In genomic region chr15:66851226-66852063, GRCh38 we compare ENCODE assay signal across 9 cellular contexts.
DNase-seq lines count a peak whose midpoint lies in the region; ATAC-seq and TF ChIP-seq lines count a peak whose summit lies in the region.
"Had no signal": no experiment of that assay in that cellular context is flagged by ENCODE, and none has a peak within 500 bp of the region (broad histone marks: within the 10 kb centered on the region; RNA-seq: fewer than 3 reads in every experiment).

No MANE protein-coding gene starts in this region.

- H3K9ac ChIP-seq in DND-41 (ENCODE audit: low read depth, low read length) = no peak overlapping the region

- H2AFZ ChIP-seq in DND-41 (ENCODE audit: low read depth, low read length) = peak overlapping the region; percentile 88

- H3K79me2 ChIP-seq in DND-41 (ENCODE audit: insufficient read depth, low read length) = no peaks in the 10 kb centered on the region

- DNase-seq in DND-41 = peak; percentile 82
- DNase-seq in NCI-H510A treated with DMSO at 0.1 percent for 48 hours (lab: John Stamatoyannopoulos, UW) = peak; percentile 62
- DNase-seq in activated CD4-positive, alpha-beta T cell treated with anti-CD3 and anti-CD28 coated beads for 4 hours = peak; percentile 63 to 65
- peak; percentile 85 for DNase-seq in choroid plexus epithelial cell (ENCODE audit: low read depth)
- DNase-seq in lower leg skin (ENCODE audit: low spot score in 2 of 2) = peak; percentile 77 to 97
- peak; percentile 78 for DNase-seq in stimulated activated CD4-positive, alpha-beta T cell treated with anti-CD3 and anti-CD28 coated beads, Interleukin-4, amount 100 ng/mL, for 24 hours
- no peak for DNase-seq in OCI-M2 (lab: John Stamatoyannopoulos, UW; ENCODE audit: unreplicated experiment)

- H3K4me3 ChIP-seq in DND-41 (ENCODE audit: low read depth in 1 of 2, low read length in 2 of 2) (no peak overlapping the region), choroid plexus epithelial cell (ENCODE audit: low read depth, low read length) (no peak overlapping the region), lower leg skin (ENCODE audit: low read depth, poor library complexity, severe bottlenecking) (no peak overlapping the region)

- H4K20me1 ChIP-seq in DND-41 (ENCODE audit: insufficient read depth, low read length) = no peaks in the 10 kb centered on the region

- TF ChIP-seq POLR2A in lower leg skin (IDR thresholded peaks at IDR 0.05) = no peak

- H3K27ac ChIP-seq in DND-41 (ENCODE audit: low read length) = no peak overlapping the region
- H3K27ac ChIP-seq: epithelial cell of prostate had no signal

- 12 to 24% methylated on average over 20 to 29 of the region's 29 CpGs for WGBS in lower leg skin, 2 donors

- H3K4me1 ChIP-seq in DND-41 (ENCODE audit: insufficient read depth, low read length) = peaks cover 11% of the 10 kb centered on the region

- H3K27me3 ChIP-seq in DND-41 (ENCODE audit: insufficient read depth, low read length, poor library complexity) = no peaks in the 10 kb centered on the region

- intact Hi-C loops in lower leg skin (cut with DNase I; ENCODE audit: low total_unique reads) = loop anchor here (5.0 to 10.0 kb wide), 2 partner anchors 67 to 244 kb away; no protein-coding TSS in a partner anchor

- no peaks in the 10 kb centered on the region for H3K9me3 ChIP-seq in DND-41 (ENCODE audit: insufficient read depth, low read length, severe bottlenecking)

- ATAC-seq in DND-41 (ENCODE audit: insufficient read depth, low read depth) = peak; percentile 100
- peak; percentile 68 for ATAC-seq in HG02763 (IDR thresholded peaks at IDR 0.05; ENCODE audit: unreplicated experiment)

- H3K4me2 ChIP-seq in DND-41 (ENCODE audit: insufficient read depth, low read length) = peak overlapping the region; percentile 41; the same call in 1 of the 2 replicates

- TF ChIP-seq CTCF in DND-41 (IDR thresholded peaks at IDR 0.05; ENCODE audit: borderline replicate concordance, extremely low read depth, low read length, poor library complexity, severe bottlenecking) (peak; percentile 91), choroid plexus epithelial cell (conservative IDR thresholded peaks at IDR 0.05; ENCODE audit: low read depth, low read length) (peak; percentile 91), lower leg skin (IDR thresholded peaks at IDR 0.05) (peak in 2 of 3 donors; percentile 66 to 95)

- no peaks in the 10 kb centered on the region for H3K36me3 ChIP-seq in DND-41 (ENCODE audit: insufficient read depth, low read length)
